1 cellular context compared by ENCODE assay signal in genomic region chr3:137062250-137062649, GRCh38.
TF ChIP-seq lines count a peak whose summit lies in the region.

No MANE protein-coding gene starts in this region.

TF ChIP-seq in HepG2, 621 proteins besides CTCF, POLR2A, EP300 and RAD21 (continued from another document):
- no peak for TF ChIP-seq CBX2 (IDR thresholded peaks at IDR 0.05; ENCODE audit: low read depth, low read length)
- no peak for TF ChIP-seq CBX2 (CRISPR knock-in tag; IDR thresholded peaks at IDR 0.05; ENCODE audit: low read depth)
- no peak for TF ChIP-seq ZNF768 (CRISPR knock-in tag; IDR thresholded peaks at IDR 0.05)
- TF ChIP-seq ZNF30 (CRISPR knock-in tag; IDR thresholded peaks at IDR 0.05) = no peak
- no peak for TF ChIP-seq TCF12 (IDR thresholded peaks at IDR 0.05)
- no peak for TF ChIP-seq TCF12 (CRISPR knock-in tag; IDR thresholded peaks at IDR 0.05)
- TF ChIP-seq EED (CRISPR knock-in tag; IDR thresholded peaks at IDR 0.05) = no peak
- TF ChIP-seq TOE1 (CRISPR knock-in tag; IDR thresholded peaks at IDR 0.05) = no peak
- TF ChIP-seq JUND (CRISPR knock-in tag; IDR thresholded peaks at IDR 0.05) = no peak
- TF ChIP-seq ETS1 (CRISPR knock-in tag; IDR thresholded peaks at IDR 0.05) = no peak
- no peak for TF ChIP-seq JUNB (CRISPR knock-in tag; IDR thresholded peaks at IDR 0.05; ENCODE audit: borderline replicate concordance)
- no peak for TF ChIP-seq ZFP36L1 (CRISPR knock-in tag; IDR thresholded peaks at IDR 0.05)
TF ChIP-seq in HepG2: peak in this region for 0.
